Comparison of ENCODE assay signal across 8 cellular contexts in genomic region chr16:82655315-82655714, GRCh38. TPM values are rescaled to one million over a fixed set of nuclear protein-coding genes. Genes with fewer than 3 reads are reported as not detected.
DNase-seq lines count a peak whose midpoint lies in the region; ATAC-seq and TF ChIP-seq lines count a peak whose summit lies in the region.

No MANE protein-coding gene starts in this region.

- BruUV-seq in Caco-2 (replicated peaks; lab: Mats Ljungman, UMichigan): no TSS peak

- H3K9me2 ChIP-seq in hepatocyte (replicated peaks; ENCODE audit: insufficient read depth): no peaks in the 10 kb centered on the region

- no peaks in the 10 kb centered on the region for H3K36me3 Mint-ChIP-seq in Caco-2 (ENCODE audit: insufficient read depth, unreplicated experiment)
- H3K36me3 Mint-ChIP-seq in WTC11: no peaks in the 10 kb centered on the region

- no peak for TF ChIP-seq CTCF in Caco-2 (IDR thresholded peaks at IDR 0.05; ENCODE audit: insufficient read depth in 1 of 2, low read depth in 1 of 2, low read length in 1 of 2, severe bottlenecking in 1 of 2, unreplicated experiment in 1 of 2)
- TF ChIP-seq CTCF in hepatocyte (IDR thresholded peaks at IDR 0.05; ENCODE audit: poor library complexity): no peak
- TF ChIP-seq CTCF in WTC11 (IDR thresholded peaks at IDR 0.05): no peak

- H3K9me3 Mint-ChIP-seq in Caco-2 (ENCODE audit: unreplicated experiment) (peaks cover 20% of the 10 kb centered on the region), WTC11 (no peaks in the 10 kb centered on the region; the same call in 1 of the 2 replicates)

- POLR2A ChIA-PET in Caco-2 (lab: Charles Lee): no interaction called here
- POLR2A ChIA-PET in WTC11 (lab: Charles Lee): no interaction called here

- peaks cover 49% of the 10 kb centered on the region for H3K4me1 ChIP-seq in Caco-2
- H3K4me1 ChIP-seq in hepatocyte (ENCODE audit: insufficient read depth): peaks cover 7% of the 10 kb centered on the region

- CTCF ChIA-PET in Caco-2 (lab: Charles Lee): no interaction called here
- CTCF ChIA-PET in WTC11 (lab: Charles Lee): interaction anchor here (0.8 kb wide), 1 partner anchor 16 kb away, joined by 3 read pairs; no protein-coding TSS in a partner anchor

- ATAC-seq in HG03571 (IDR thresholded peaks at IDR 0.05; ENCODE audit: unreplicated experiment): peak; percentile 36
- no peak for ATAC-seq in WTC11

- no peak overlapping the region for H3K27ac ChIP-seq in hepatocyte

- no peak overlapping the region for H3K4me3 Mint-ChIP-seq in Caco-2 (ENCODE audit: unreplicated experiment)
- H3K4me3 Mint-ChIP-seq in WTC11: no peak overlapping the region

- H3K27me3 Mint-ChIP-seq in Caco-2 (ENCODE audit: insufficient read depth, unreplicated experiment) (no peaks in the 10 kb centered on the region), WTC11 (ENCODE audit: low read depth) (no peaks in the 10 kb centered on the region; the same call in 1 of the 2 replicates)

- H3K36me3 ChIP-seq in Caco-2 (ENCODE audit: control insufficient read depth, insufficient read depth, low read length): no peaks in the 10 kb centered on the region
- no peaks in the 10 kb centered on the region for H3K36me3 ChIP-seq in hepatocyte (replicated peaks; ENCODE audit: insufficient read depth, low read depth)

- DNase-seq in Caco-2 (no peak), activated T-cell treated with anti-CD3 and anti-CD28 coated beads for 4 hours (peak; percentile 55), hepatocyte (ENCODE audit: low spot score) (peak; percentile 19), COR-L47 (lab: John Stamatoyannopoulos, UW) (no peak), WTC11 (ENCODE audit: low spot score) (no peak), cerebellar nuclear complex (lab: John Stamatoyannopoulos, UW) (no peak)
- DNase-seq in stimulated activated CD8-positive, alpha-beta memory T cell treated with anti-CD3 and anti-CD28 coated beads, Interleukin-4, amount 100 ng/mL, for 4 hours (ENCODE audit: low read depth in 2 of 2, low spot score in 1 of 2): peak; percentile 25 to 37

- no peaks in the 10 kb centered on the region for H3K79me2 ChIP-seq in hepatocyte

- H3K9me3 ChIP-seq in Caco-2 (peaks cover 6% of the 10 kb centered on the region; the same call in 1 of the 2 replicates), hepatocyte (ENCODE audit: low read depth) (no peaks in the 10 kb centered on the region)

- peaks cover 30% of the 10 kb centered on the region for H3K4me1 Mint-ChIP-seq in Caco-2 (ENCODE audit: low read depth, unreplicated experiment)
- H3K4me1 Mint-ChIP-seq in WTC11: peaks cover 25% of the 10 kb centered on the region

- no peak overlapping the region for H3K4me2 ChIP-seq in hepatocyte

- H4K20me1 ChIP-seq in hepatocyte (ENCODE audit: insufficient read depth, poor library complexity, severe bottlenecking): no peaks in the 10 kb centered on the region

- whole genome bisulfite sequencing in hepatocyte (ENCODE audit: low lambda C conversion rate, missing lambda C conversion rate): 48% methylated on average over 3 of the region's 3 CpGs

- intact Hi-C loops in Caco-2 (cut with micrococcal nuclease; ENCODE audit: unreplicated experiment): no loop called here

- H3K4me3 ChIP-seq in Caco-2 (ENCODE audit: low read depth, low read length): no peak overlapping the region
- H3K4me3 ChIP-seq in hepatocyte: no peak overlapping the region

- H3K27me3 ChIP-seq in Caco-2 (replicated peaks; ENCODE audit: control insufficient read depth, insufficient read depth, low read length) (no peaks in the 10 kb centered on the region), hepatocyte (no peaks in the 10 kb centered on the region)

- no peak overlapping the region for H2AFZ ChIP-seq in hepatocyte

- H3K27ac Mint-ChIP-seq in Caco-2 (ENCODE audit: unreplicated experiment): peak overlapping the region; percentile 19
- no peak overlapping the region for H3K27ac Mint-ChIP-seq in WTC11

TF ChIP-seq in WTC11, 78 proteins besides CTCF, POLR2A, EP300 and RAD21:
- TF ChIP-seq IRF2 (CRISPR knock-in tag; IDR thresholded peaks at IDR 0.05; ENCODE audit: borderline replicate concordance, low read depth): no peak
- TF ChIP-seq OVOL2 (CRISPR knock-in tag; IDR thresholded peaks at IDR 0.05; ENCODE audit: borderline replicate concordance): no peak
- TF ChIP-seq, protein P1, sequence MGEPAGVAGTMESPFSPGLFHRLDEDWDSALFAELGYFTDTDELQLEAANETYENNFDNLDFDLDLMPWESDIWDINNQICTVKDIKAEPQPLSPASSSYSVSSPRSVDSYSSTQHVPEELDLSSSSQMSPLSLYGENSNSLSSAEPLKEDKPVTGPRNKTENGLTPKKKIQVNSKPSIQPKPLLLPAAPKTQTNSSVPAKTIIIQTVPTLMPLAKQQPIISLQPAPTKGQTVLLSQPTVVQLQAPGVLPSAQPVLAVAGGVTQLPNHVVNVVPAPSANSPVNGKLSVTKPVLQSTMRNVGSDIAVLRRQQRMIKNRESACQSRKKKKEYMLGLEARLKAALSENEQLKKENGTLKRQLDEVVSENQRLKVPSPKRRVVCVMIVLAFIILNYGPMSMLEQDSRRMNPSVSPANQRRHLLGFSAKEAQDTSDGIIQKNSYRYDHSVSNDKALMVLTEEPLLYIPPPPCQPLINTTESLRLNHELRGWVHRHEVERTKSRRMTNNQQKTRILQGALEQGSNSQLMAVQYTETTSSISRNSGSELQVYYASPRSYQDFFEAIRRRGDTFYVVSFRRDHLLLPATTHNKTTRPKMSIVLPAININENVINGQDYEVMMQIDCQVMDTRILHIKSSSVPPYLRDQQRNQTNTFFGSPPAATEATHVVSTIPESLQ (CRISPR knock-in tag; IDR thresholded peaks at IDR 0.05): no peak

RNA-seq across cellular contexts. Expression of gene CDH13, which starts 28.5 kb away (rescaled TPM):
- 2.2 and 3.5 TPM in 2 replicates for total RNA-seq in Caco-2 (2022)
- total RNA-seq in hepatocyte: 1.5 and 2.7 TPM in 2 replicates
- 1.2 TPM in 2 replicates for polyA plus RNA-seq in hepatocyte
- 0.48 to 0.81 TPM (median 0.62 TPM) in 3 replicates for total RNA-seq in WTC11 (2021)

Comparison
In these comparisons a context has a peak if more than half of its experiments do, and no peak if none do; other contexts are left out.
1. DNase-seq: peak in activated T-cell treated with anti-CD3 and anti-CD28 coated beads for 4 hours (single experiment), hepatocyte (single experiment) and stimulated activated CD8-positive, alpha-beta memory T cell treated with anti-CD3 and anti-CD28 coated beads, Interleukin-4, amount 100 ng/mL, for 4 hours (2 of 2); none in Caco-2 (0 of 2), COR-L47 (single experiment), WTC11 (single experiment) and cerebellar nuclear complex (0 of 2).